In the genomic region with DNA sequence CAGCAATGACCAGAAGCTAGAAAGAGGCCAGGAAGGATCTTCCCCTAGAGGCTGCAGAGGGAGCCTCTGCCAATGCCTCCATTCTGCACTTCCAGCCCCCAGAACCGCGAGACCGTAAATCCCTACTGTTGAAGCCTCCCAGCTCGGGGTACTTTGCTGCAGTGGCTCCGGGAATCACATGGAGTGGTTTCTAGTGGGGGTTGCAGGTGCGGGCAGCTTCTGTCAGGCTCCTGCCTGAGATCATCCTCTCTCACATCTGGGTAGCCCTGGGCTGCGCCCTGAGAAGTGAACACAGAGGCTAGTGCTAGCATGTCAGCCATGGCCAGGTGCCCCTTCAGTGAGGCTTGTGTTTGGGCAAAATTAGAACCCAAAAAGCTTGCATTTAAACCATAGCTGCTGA, we compare ENCODE assay signal across 18 cellular contexts.
DNase-seq lines count a peak whose midpoint lies in the region; ATAC-seq and TF ChIP-seq lines count a peak whose summit lies in the region.
"Had no signal": no experiment of that assay in that cellular context is flagged by ENCODE, and none has a peak within 500 bp of the region (broad histone marks: within the 10 kb centered on the region; RNA-seq: fewer than 3 reads in every experiment).

No MANE protein-coding gene starts in this region.

- intact Hi-C loops in heart right ventricle (cut with DNase I) (loop anchor here in 3 of 10 donors (5.0 kb wide), 2 partner anchors 43 to 58 kb away; no protein-coding TSS in a partner anchor), left cardiac atrium (cut with DNase I) (no loop called here)

- peaks cover 2% of the 10 kb centered on the region for H3K36me3 Mint-ChIP-seq in chondrocyte (ENCODE audit: low read depth)
- H3K36me3 Mint-ChIP-seq: CD4-positive, CD25-positive, alpha-beta regulatory T cell; CD8-positive, alpha-beta memory T cell had no signal

- no peak overlapping the region for H2AFZ ChIP-seq in osteoblast (ENCODE audit: low read length)

- peaks cover 19% of the 10 kb centered on the region for H3K4me1 Mint-ChIP-seq in chondrocyte (ENCODE audit: low read depth)
- H3K4me1 Mint-ChIP-seq: CD4-positive, CD25-positive, alpha-beta regulatory T cell; CD8-positive, alpha-beta memory T cell had no signal

- no peaks in the 10 kb centered on the region for H3K27me3 Mint-ChIP-seq in chondrocyte (ENCODE audit: low read depth)

- H3K9me3 Mint-ChIP-seq in chondrocyte (ENCODE audit: low read depth): peaks cover 2% of the 10 kb centered on the region
- H3K9me3 Mint-ChIP-seq: CD4-positive, CD25-positive, alpha-beta regulatory T cell; CD8-positive, alpha-beta memory T cell had no signal

- no peak for TF ChIP-seq CTCF in heart right ventricle (IDR thresholded peaks at IDR 0.05)
- no peak for TF ChIP-seq CTCF in chondrocyte (IDR thresholded peaks at IDR 0.05)
- no peak for TF ChIP-seq CTCF in osteoblast (IDR thresholded peaks at IDR 0.05; ENCODE audit: extremely low read depth, low read depth, low read length)

- no peak overlapping the region for H3K4me3 ChIP-seq in heart right ventricle
- H3K4me3 ChIP-seq in osteoblast (ENCODE audit: insufficient read depth, low read length): no peak overlapping the region
- H3K4me3 ChIP-seq: GM12878 had no signal

- WGBS in heart right ventricle, 2 donors: 97% methylated on average over 7 of the region's 7 CpGs

- H4K20me1 ChIP-seq in osteoblast (ENCODE audit: insufficient read depth, low read length): peaks cover 36% of the 10 kb centered on the region

- CTCF ChIA-PET in HEK293T (lab: Yijun Ruan, JAX): interaction anchor here (0.7 kb wide), 1 partner anchor 62 kb away, joined by 3 read pairs; no protein-coding TSS in a partner anchor

- no peak overlapping the region for H3K4me2 ChIP-seq in osteoblast (ENCODE audit: insufficient read depth, low read length)

- H3K4me3 Mint-ChIP-seq in chondrocyte (ENCODE audit: unreplicated experiment): no peak overlapping the region
- H3K4me3 Mint-ChIP-seq: CD8-positive, alpha-beta memory T cell; H9 had no signal

- no peak for DNase-seq in heart right ventricle
- DNase-seq in left cardiac atrium: no peak
- DNase-seq in chondrocyte (ENCODE audit: low spot score): peak; percentile 77
- DNase-seq in osteoblast (ENCODE audit: insufficient read length, low spot score, missing footprints): peak; percentile 43
- DNase-seq in HEK293T (ENCODE audit: extremely low spot score): no peak
- DNase-seq: ACHN; BE2C; CD4-positive, CD25-positive, alpha-beta regulatory T cell; COR-L47; DMS 273 treated with DMSO at 0.1 percent for 48 hours; DMS53; DND-41; EL; H9 had no signal

- H3K4me1 ChIP-seq in heart right ventricle (peaks cover 25 to 77% (median 59%) of the 10 kb centered on the region in 9 donors), osteoblast (ENCODE audit: insufficient read depth, low read length) (no peaks in the 10 kb centered on the region)

- H3K27ac ChIP-seq in heart right ventricle (peak overlapping the region in 8 of 10 donors; percentile 2 to 66 (median 40)), osteoblast (ENCODE audit: low read depth, low read length) (no peak overlapping the region)

- H3K79me2 ChIP-seq in osteoblast (ENCODE audit: insufficient read depth, low read length): no peaks in the 10 kb centered on the region

- POLR2A ChIA-PET in HEK293T (lab: Yijun Ruan, JAX): no interaction called here

- peaks cover 0 to 4% (median 0%) of the 10 kb centered on the region in 11 donors for H3K9me3 ChIP-seq in heart right ventricle
- no peaks in the 10 kb centered on the region for H3K9me3 ChIP-seq in osteoblast (ENCODE audit: low read depth, low read length)
- H3K9me3 ChIP-seq: BE2C had no signal

- H3K27me3 ChIP-seq in heart right ventricle (no peaks in the 10 kb centered on the region), osteoblast (ENCODE audit: insufficient read depth, low read length) (peaks cover 7% of the 10 kb centered on the region)
- H3K27me3 ChIP-seq: BE2C had no signal

- H3K36me3 ChIP-seq in heart right ventricle: no peaks in the 10 kb centered on the region
- no peaks in the 10 kb centered on the region for H3K36me3 ChIP-seq in osteoblast (ENCODE audit: insufficient read depth, low read length)
- H3K36me3 ChIP-seq: BE2C had no signal

- H3K27ac Mint-ChIP-seq in chondrocyte (ENCODE audit: unreplicated experiment): no peak overlapping the region
- H3K27ac Mint-ChIP-seq: CD4-positive, CD25-positive, alpha-beta regulatory T cell; CD8-positive, alpha-beta memory T cell; H9 had no signal

- no peak for ATAC-seq in heart right ventricle
- ATAC-seq in left cardiac atrium: no peak
- ATAC-seq in GM18873 (IDR thresholded peaks at IDR 0.05; ENCODE audit: low FRiP score, unreplicated experiment): no peak
- ATAC-seq: GM12878, HepG2 had no signal

TF ChIP-seq in HEK293T, 16 proteins besides CTCF, POLR2A, EP300 and RAD21:
- TF ChIP-seq ELF4 (IDR thresholded peaks at IDR 0.05): no peak
- no peak for TF ChIP-seq LEF1 (IDR thresholded peaks at IDR 0.05; ENCODE audit: borderline replicate concordance)
- no peak for TF ChIP-seq NFRKB (IDR thresholded peaks at IDR 0.05)
- no peak for TF ChIP-seq SP1 (IDR thresholded peaks at IDR 0.05)
- no peak for TF ChIP-seq L3MBTL2 (conservative IDR thresholded peaks at IDR 0.05)
- TF ChIP-seq ARNT (IDR thresholded peaks at IDR 0.05): no peak
- no peak for TF ChIP-seq SUZ12 (IDR thresholded peaks at IDR 0.05)

Comparison
In these comparisons a context has a peak if more than half of its experiments do, and no peak if none do; other contexts are left out.
1. DNase-seq: peak in chondrocyte (single experiment) and osteoblast (single experiment); none in heart right ventricle (0 of 2), left cardiac atrium (single experiment) and HEK293T (single experiment).